In genomic region chr1:25858906-25859789, GRCh38 we compare ENCODE assay signal across 8 cellular contexts. TPM values are rescaled to one million over a fixed set of nuclear protein-coding genes. Genes with fewer than 3 reads are reported as not detected.
A peak's percentile ranks its signal among the peaks of the same experiment; 100 is the strongest.
DNase-seq lines count a peak whose midpoint lies in the region; ATAC-seq and TF ChIP-seq lines count a peak whose summit lies in the region.

AUNIP (minus strand) TSS chr1:25859457; CDS start chr1:25859357, 100 bp downstream.

- TF ChIP-seq POLR2A in GM10847 (IDR thresholded peaks at IDR 0.05; ENCODE audit: extremely low read depth, insufficient read length) (peak; percentile 74), uterus (IDR thresholded peaks at IDR 0.05) (peak; percentile 46 to 63)

- TF ChIP-seq CTCF in right atrium auricular region (IDR thresholded peaks at IDR 0.05) (no peak), uterus (IDR thresholded peaks at IDR 0.05) (no peak)

- H3K27ac Mint-ChIP-seq in T-helper 1 cell treated with Interleukin-12 subunit alpha and Interleukin-12 subunit beta and Interleukin-4 antibody, amounts not matched to agents 30 μg/mL and 1 μg/mL, for 36 hours, result peak within 1 kb of the TSS; percentile 93

- H3K4me1 ChIP-seq in right atrium auricular region, result peaks cover 0 to 15% of the 10 kb centered on the region in 2 donors
- H3K4me1 ChIP-seq in uterus, result no peaks in the 10 kb centered on the region

- DNase-seq in NCI-H1417 treated with DMSO at 0.1 percent for 48 hours (lab: John Stamatoyannopoulos, UW) (peak; percentile 11), amygdala (lab: John Stamatoyannopoulos, UW) (peak in 45 of 56 donors; percentile 13 to 75 (median 52)), right atrium auricular region (ENCODE audit: low spot score) (peak; percentile 80), pulmonary artery endothelial cell (ENCODE audit: low read depth, low spot score) (peak; percentile 44), uterus (peak; percentile 79 to 88)

- peak; percentile 85 for ATAC-seq in HG02678 (IDR thresholded peaks at IDR 0.05; ENCODE audit: unreplicated experiment)

- H3K27me3 Mint-ChIP-seq in T-helper 1 cell treated with Interleukin-12 subunit alpha and Interleukin-12 subunit beta and Interleukin-4 antibody, amounts not matched to agents 30 μg/mL and 1 μg/mL, for 36 hours (ENCODE audit: low read depth), result no peaks in the 10 kb centered on the region

- H3K36me3 ChIP-seq in right atrium auricular region (no peaks in the 10 kb centered on the region), uterus (no peaks in the 10 kb centered on the region)

- peaks cover 17% of the 10 kb centered on the region for H3K4me1 Mint-ChIP-seq in T-helper 1 cell treated with Interleukin-12 subunit alpha and Interleukin-12 subunit beta and Interleukin-4 antibody, amounts not matched to agents 30 μg/mL and 1 μg/mL, for 36 hours (ENCODE audit: low read depth)

- H3K4me3 ChIP-seq in right atrium auricular region (peak within 1 kb of the TSS; percentile 37 to 50), uterus (peak within 1 kb of the TSS; percentile 47 to 53)

- no peaks in the 10 kb centered on the region for H3K9me3 Mint-ChIP-seq in T-helper 1 cell treated with Interleukin-12 subunit alpha and Interleukin-12 subunit beta and Interleukin-4 antibody, amounts not matched to agents 30 μg/mL and 1 μg/mL, for 36 hours

- peak within 1 kb of the TSS; percentile 89 for H3K4me3 Mint-ChIP-seq in T-helper 1 cell treated with Interleukin-12 subunit alpha and Interleukin-12 subunit beta and Interleukin-4 antibody, amounts not matched to agents 30 μg/mL and 1 μg/mL, for 36 hours

- H3K27ac ChIP-seq in right atrium auricular region, result peak within 1 kb of the TSS; percentile 58 to 61
- peak within 1 kb of the TSS; percentile 68 for H3K27ac ChIP-seq in uterus

- H3K9me3 ChIP-seq in right atrium auricular region, result no peaks in the 10 kb centered on the region
- H3K9me3 ChIP-seq in uterus, result no peaks in the 10 kb centered on the region

- H3K27me3 ChIP-seq in right atrium auricular region, result no peaks in the 10 kb centered on the region
- no peaks in the 10 kb centered on the region for H3K27me3 ChIP-seq in uterus

- intact Hi-C loops in uterus (cut with DNase I; ENCODE audit: low total_unique reads), result no loop called here

- H3K36me3 Mint-ChIP-seq in T-helper 1 cell treated with Interleukin-12 subunit alpha and Interleukin-12 subunit beta and Interleukin-4 antibody, amounts not matched to agents 30 μg/mL and 1 μg/mL, for 36 hours (ENCODE audit: low read depth), result no peaks in the 10 kb centered on the region

RNA-seq across cellular contexts. Expression of gene AUNIP, which starts in this region (rescaled TPM):
- total RNA-seq in right atrium auricular region (not detected), pulmonary artery endothelial cell (5.1 and 5.8 TPM in 2 replicates), uterus (1 to 10 TPM in 1 of 4 donors, not detected in 3; 1.1 TPM)

Comparison
In these comparisons a context has a peak if more than half of its experiments do, and no peak if none do; other contexts are left out.
1. Peak in every context shown above with its lines: DNase-seq, ATAC-seq, H3K4me3 ChIP-seq and H3K27ac ChIP-seq.
2. Peak in DNase-seq, H3K4me3 ChIP-seq and H3K27ac ChIP-seq in right atrium auricular region; RNA of the gene not detected or under 1 TPM.
3. DNase-seq: peak in every context shown above with its lines; median percentile 84 in uterus; 80 in right atrium auricular region; 52 in amygdala; 44 in pulmonary artery endothelial cell; 11 in NCI-H1417 treated with DMSO at 0.1 percent for 48 hours.